ENCODE assay signal across 9 cellular contexts in the genomic region with DNA sequence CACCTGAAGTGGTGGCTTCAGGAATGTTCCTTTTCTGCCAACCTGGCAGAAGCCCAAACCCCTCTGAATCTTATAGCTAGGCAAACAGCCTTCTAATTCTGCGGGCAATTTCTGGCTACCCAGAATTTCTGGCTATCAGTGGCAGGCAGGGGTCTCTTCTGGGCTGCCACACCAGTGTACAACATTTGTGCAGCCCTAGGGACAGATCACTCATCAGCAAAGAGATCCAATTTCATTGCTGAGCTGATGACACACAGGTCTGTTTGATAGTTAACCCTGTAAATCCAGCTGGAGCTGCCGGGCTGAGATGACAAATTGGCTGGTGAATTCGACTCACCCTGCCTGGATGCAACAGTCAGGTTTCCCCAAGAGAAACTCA. TPM values are rescaled to one million over a fixed set of nuclear protein-coding genes. Genes with fewer than 3 reads are reported as not detected.
DNase-seq lines count a peak whose midpoint lies in the region; ATAC-seq and TF ChIP-seq lines count a peak whose summit lies in the region.
"Had no signal": no experiment of that assay in that cellular context is flagged by ENCODE, and none has a peak within 500 bp of the region (broad histone marks: within the 10 kb centered on the region; RNA-seq: fewer than 3 reads in every experiment).

No MANE protein-coding gene starts in this region.

- no peak overlapping the region for H3K27ac Mint-ChIP-seq in MCF 10A (ENCODE audit: low read depth, unreplicated experiment)

- no peaks in the 10 kb centered on the region for H3K36me3 Mint-ChIP-seq in MCF 10A (ENCODE audit: insufficient read depth, unreplicated experiment)

- peak overlapping the region; percentile 79 for H3K4me3 Mint-ChIP-seq in MCF 10A (ENCODE audit: unreplicated experiment)

- CTCF ChIA-PET in MCF 10A (lab: Yijun Ruan, JAX) = interaction anchor here (0.6 to 6.5 kb wide), 10 partner anchors 8 to 1158 kb away, joined by 3 to 128 read pairs (median 6); no protein-coding TSS in a partner anchor

- no peaks in the 10 kb centered on the region for H3K27me3 Mint-ChIP-seq in MCF 10A (ENCODE audit: insufficient read depth, unreplicated experiment)

- 38% methylated on average over 2 of the region's 3 CpGs; no CpG with 5 or more reads in 1 of the 2 experiments for WGBS in mesodermal cell (ENCODE audit: insufficient coverage in 2 of 2), 2 experiments

- H3K36me3 ChIP-seq in mesodermal cell (ENCODE audit: control insufficient read depth, insufficient read depth, low read length) = no peaks in the 10 kb centered on the region

- peak overlapping the region; percentile 74 for H3K27ac ChIP-seq in mesodermal cell (ENCODE audit: low read depth, low read length, severe bottlenecking)

- ATAC-seq in HG02870 (IDR thresholded peaks at IDR 0.05; ENCODE audit: unreplicated experiment) = no peak
- no peak for ATAC-seq in HG03432 (IDR thresholded peaks at IDR 0.05; ENCODE audit: unreplicated experiment)

- POLR2A ChIA-PET in MCF 10A (lab: Yijun Ruan, JAX) = interaction anchor here (0.6 to 5.6 kb wide), 12 partner anchors 9 to 494 kb away, joined by 3 to 70 read pairs (median 3); no protein-coding TSS in a partner anchor

- BruUV-seq in MCF 10A (replicated peaks; lab: Mats Ljungman, UMichigan) = no TSS peak

- peaks cover 33% of the 10 kb centered on the region for H3K4me1 Mint-ChIP-seq in MCF 10A (ENCODE audit: insufficient read depth, unreplicated experiment)

- H3K4me1 ChIP-seq in mesodermal cell (ENCODE audit: control insufficient read depth, insufficient read depth, low read length, poor library complexity, severe bottlenecking) = peaks cover 18% of the 10 kb centered on the region

- TF ChIP-seq CTCF in AG09309 (IDR thresholded peaks at IDR 0.05; ENCODE audit: control insufficient read depth, insufficient read depth, low read depth, low read length, missing control alignments) = no peak
- TF ChIP-seq CTCF in MCF 10A (IDR thresholded peaks at IDR 0.05; ENCODE audit: unreplicated experiment) = no peak

- intact Hi-C loops in MCF 10A (cut with micrococcal nuclease) = loop anchor here (1.0 to 10.0 kb wide), 3 partner anchors 163 to 364 kb away; no protein-coding TSS in a partner anchor

- peak overlapping the region; percentile 68 for H3K4me3 ChIP-seq in AG09309 (ENCODE audit: control insufficient read depth, low read depth, low read length)
- H3K4me3 ChIP-seq in mesodermal cell (ENCODE audit: extremely low read depth, insufficient read depth, low read length, poor library complexity, severe bottlenecking) = peak overlapping the region; percentile 52

- H3K9me3 ChIP-seq in mesodermal cell (ENCODE audit: control insufficient read depth, low read length) = no peaks in the 10 kb centered on the region

- DNase-seq in AG09309 (ENCODE audit: low read depth) = no peak
- DNase-seq in M059J (ENCODE audit: low read depth) = peak; percentile 85
- DNase-seq in MCF 10A (ENCODE audit: unreplicated experiment) = peak; percentile 62
- no peak for DNase-seq in germinal center (ENCODE audit: low spot score)
- DNase-seq in middle frontal gyrus (ENCODE audit: extremely low spot score, low spot score) = no peak
- DNase-seq: GF-D8 had no signal

- no peaks in the 10 kb centered on the region for H3K9me3 Mint-ChIP-seq in MCF 10A (ENCODE audit: unreplicated experiment)

RNA-seq across cellular contexts. Expression of a gene that starts 2.4 kb away (rescaled TPM):
- 30.9 and 44.1 TPM in 2 replicates for total RNA-seq in M059J (2014; rRNA removed; shearing (Covaris generic))
- total RNA-seq in MCF 10A (2022) = 9.7 and 10.0 TPM in 2 replicates
- polyA plus RNA-seq in mesodermal cell (2013, experiment 1 of 2) = 24.8 TPM
- 30.9 TPM for polyA plus RNA-seq in mesodermal cell (2013, experiment 2 of 2)

Comparison
In these comparisons a context has a peak if more than half of its experiments do, and no peak if none do; other contexts are left out.
1. DNase-seq: peak in M059J (single experiment) and MCF 10A (single experiment); none in AG09309 (single experiment), germinal center (single experiment) and middle frontal gyrus (single experiment).